ENCODE assay signal across 25 cellular contexts in genomic region chr3:197573048-197573767, GRCh38. TPM values are rescaled to one million over a fixed set of nuclear protein-coding genes. Genes with fewer than 3 reads are reported as not detected.
"Had no signal": no experiment of that assay in that cellular context is flagged by ENCODE, and none has a peak within 500 bp of the region (broad histone marks: within the 10 kb centered on the region; RNA-seq: fewer than 3 reads in every experiment).

No MANE protein-coding gene starts in this region.

- H3K27ac ChIP-seq: ascending aorta, cardiac muscle cell, coronary artery, dorsolateral prefrontal cortex, gastrocnemius medialis, left ventricle myocardium inferior, neutrophil, ovary, right atrium auricular region, suprapubic skin, tibial artery had no signal

- H3K4me1 ChIP-seq: ascending aorta, gastrocnemius medialis, left ventricle myocardium inferior, right atrium auricular region, suprapubic skin, tibial artery had no signal

- H3K36me3 ChIP-seq: ascending aorta, cardiac muscle cell, neutrophil, ovary, right atrium auricular region, suprapubic skin had no signal

- H3K4me3 ChIP-seq: ascending aorta, cardiac muscle cell, coronary artery, dorsolateral prefrontal cortex, gastrocnemius medialis, left ventricle myocardium inferior, ovary, right atrium auricular region, suprapubic skin, tibial artery had no signal

- ATAC-seq: activated CD8-positive, alpha-beta T cell treated with anti-CD3 and anti-CD28 coated beads, Interleukin-2, amount 10 ng/mL, durations not matched to agents 7 days and 5 days; gastrocnemius medialis had no signal

- H3K9me3 ChIP-seq: ascending aorta, gastrocnemius medialis, left ventricle myocardium inferior, neutrophil, ovary, right atrium auricular region, suprapubic skin, tibial artery had no signal

- H3K27me3 ChIP-seq: ascending aorta, cardiac muscle cell, dorsolateral prefrontal cortex, ovary, right atrium auricular region, suprapubic skin had no signal

- DNase-seq: activated CD4-positive, alpha-beta T cell treated with anti-CD3 and anti-CD28 coated beads for 1 hour; activated CD8-positive, alpha-beta T cell treated with anti-CD3 and anti-CD28 coated beads, Interleukin-2, amount 10 ng/mL, durations not matched to agents 7 days and 5 days; activated effector memory CD4-positive, alpha-beta T cell treated with Interleukin-2 at 50 U/mL for 16 hours; activated naive CD4-positive, alpha-beta T cell treated with anti-CD3 and anti-CD28 coated beads, Interleukin-2, amount 10 ng/mL, durations not matched to agents 7 days and 5 days; activated naive CD8-positive, alpha-beta T cell treated with anti-CD3 and anti-CD28 coated beads, Interleukin-2, amount 10 ng/mL, durations not matched to agents 7 days and 5 days; dorsolateral prefrontal cortex; effector memory CD4-positive, alpha-beta T cell; erythroblast; gastrocnemius medialis; head of caudate nucleus; hypothalamus; kidney glomerular epithelial cell; left ventricle myocardium inferior; ovary; stimulated activated CD4-positive, alpha-beta T cell treated with anti-CD3 and anti-CD28 coated beads, Interleukin-15, amount 100 ng/mL, for 24 hours; stimulated activated CD4-positive, alpha-beta T cell treated with anti-CD3 and anti-CD28 coated beads, Interleukin-2, amount 100 ng/mL, for 24 hours; stimulated activated naive CD4-positive, alpha-beta T cell; T-helper 2 cell; tibial artery had no signal

RNA-seq across cellular contexts. Expression of gene BDH1, which starts 17.4 kb away (rescaled TPM):
- total RNA-seq: ascending aorta had no signal
